1 cellular context compared by ENCODE assay signal in the genomic region with DNA sequence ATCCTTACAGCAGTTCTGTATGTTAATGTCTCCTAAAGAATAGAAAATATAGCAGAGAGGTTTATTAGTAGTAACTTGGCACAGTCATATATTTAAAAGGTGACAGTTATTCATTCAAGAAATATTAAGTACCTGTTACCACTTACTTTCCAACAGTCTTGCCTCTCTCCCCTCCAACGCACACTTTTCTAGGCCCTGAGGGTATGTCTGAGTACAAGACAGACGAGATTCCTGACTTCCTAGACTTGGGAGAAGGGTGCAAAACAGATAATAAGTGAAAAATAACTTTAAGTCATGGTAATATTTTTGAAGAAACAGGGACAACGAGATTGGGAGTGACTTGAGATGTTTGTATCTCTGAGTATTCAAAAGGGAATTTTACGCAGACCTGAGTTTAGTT.
TF ChIP-seq lines count a peak whose summit lies in the region.

No MANE protein-coding gene starts in this region.

TF ChIP-seq in GM12878, 131 proteins besides CTCF, POLR2A, EP300 and RAD21:
- TF ChIP-seq BHLHE40 (IDR thresholded peaks at IDR 0.05; ENCODE audit: borderline replicate concordance in 1 of 2, low read depth in 2 of 2, low read length in 1 of 2), result no peak
- no peak for TF ChIP-seq MYC (IDR thresholded peaks at IDR 0.05; ENCODE audit: insufficient read depth, insufficient read length, insufficient replicate concordance, low read length, severe bottlenecking)
- TF ChIP-seq, protein P1, sequence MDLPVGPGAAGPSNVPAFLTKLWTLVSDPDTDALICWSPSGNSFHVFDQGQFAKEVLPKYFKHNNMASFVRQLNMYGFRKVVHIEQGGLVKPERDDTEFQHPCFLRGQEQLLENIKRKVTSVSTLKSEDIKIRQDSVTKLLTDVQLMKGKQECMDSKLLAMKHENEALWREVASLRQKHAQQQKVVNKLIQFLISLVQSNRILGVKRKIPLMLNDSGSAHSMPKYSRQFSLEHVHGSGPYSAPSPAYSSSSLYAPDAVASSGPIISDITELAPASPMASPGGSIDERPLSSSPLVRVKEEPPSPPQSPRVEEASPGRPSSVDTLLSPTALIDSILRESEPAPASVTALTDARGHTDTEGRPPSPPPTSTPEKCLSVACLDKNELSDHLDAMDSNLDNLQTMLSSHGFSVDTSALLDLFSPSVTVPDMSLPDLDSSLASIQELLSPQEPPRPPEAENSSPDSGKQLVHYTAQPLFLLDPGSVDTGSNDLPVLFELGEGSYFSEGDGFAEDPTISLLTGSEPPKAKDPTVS (IDR thresholded peaks at IDR 0.05; ENCODE audit: low read depth, low read length), result no peak
- no peak for TF ChIP-seq EGR1 (IDR thresholded peaks at IDR 0.05; ENCODE audit: borderline replicate concordance in 1 of 2, low read depth in 2 of 2, low read length in 2 of 2)
- TF ChIP-seq TAF1 (IDR thresholded peaks at IDR 0.05; ENCODE audit: borderline replicate concordance, low read depth, low read length), result no peak
- TF ChIP-seq ZSCAN29 (IDR thresholded peaks at IDR 0.05), result no peak
- TF ChIP-seq CHD4 (IDR thresholded peaks at IDR 0.05), result no peak
- TF ChIP-seq IKZF2 (IDR thresholded peaks at IDR 0.05), result no peak
- no peak for TF ChIP-seq POU2F2 (IDR thresholded peaks at IDR 0.05; ENCODE audit: borderline replicate concordance, low read depth, low read length)
- TF ChIP-seq ATF7 (IDR thresholded peaks at IDR 0.05; ENCODE audit: low read depth), result no peak
- no peak for TF ChIP-seq YBX1 (IDR thresholded peaks at IDR 0.05)
- TF ChIP-seq CHD2 (IDR thresholded peaks at IDR 0.05; ENCODE audit: borderline replicate concordance, low read depth, low read length), result no peak
- no peak for TF ChIP-seq HDAC2 (IDR thresholded peaks at IDR 0.05)
- TF ChIP-seq E4F1 (IDR thresholded peaks at IDR 0.05; ENCODE audit: borderline replicate concordance, partially characterized antibody), result no peak
- TF ChIP-seq, protein P2, sequence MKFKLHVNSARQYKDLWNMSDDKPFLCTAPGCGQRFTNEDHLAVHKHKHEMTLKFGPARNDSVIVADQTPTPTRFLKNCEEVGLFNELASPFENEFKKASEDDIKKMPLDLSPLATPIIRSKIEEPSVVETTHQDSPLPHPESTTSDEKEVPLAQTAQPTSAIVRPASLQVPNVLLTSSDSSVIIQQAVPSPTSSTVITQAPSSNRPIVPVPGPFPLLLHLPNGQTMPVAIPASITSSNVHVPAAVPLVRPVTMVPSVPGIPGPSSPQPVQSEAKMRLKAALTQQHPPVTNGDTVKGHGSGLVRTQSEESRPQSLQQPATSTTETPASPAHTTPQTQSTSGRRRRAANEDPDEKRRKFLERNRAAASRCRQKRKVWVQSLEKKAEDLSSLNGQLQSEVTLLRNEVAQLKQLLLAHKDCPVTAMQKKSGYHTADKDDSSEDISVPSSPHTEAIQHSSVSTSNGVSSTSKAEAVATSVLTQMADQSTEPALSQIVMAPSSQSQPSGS (IDR thresholded peaks at IDR 0.05; ENCODE audit: low read length), result no peak
- no peak for TF ChIP-seq EZH2 (IDR thresholded peaks at IDR 0.05; ENCODE audit: borderline replicate concordance, control insufficient read depth, low read depth, low read length)
- TF ChIP-seq, protein P3, sequence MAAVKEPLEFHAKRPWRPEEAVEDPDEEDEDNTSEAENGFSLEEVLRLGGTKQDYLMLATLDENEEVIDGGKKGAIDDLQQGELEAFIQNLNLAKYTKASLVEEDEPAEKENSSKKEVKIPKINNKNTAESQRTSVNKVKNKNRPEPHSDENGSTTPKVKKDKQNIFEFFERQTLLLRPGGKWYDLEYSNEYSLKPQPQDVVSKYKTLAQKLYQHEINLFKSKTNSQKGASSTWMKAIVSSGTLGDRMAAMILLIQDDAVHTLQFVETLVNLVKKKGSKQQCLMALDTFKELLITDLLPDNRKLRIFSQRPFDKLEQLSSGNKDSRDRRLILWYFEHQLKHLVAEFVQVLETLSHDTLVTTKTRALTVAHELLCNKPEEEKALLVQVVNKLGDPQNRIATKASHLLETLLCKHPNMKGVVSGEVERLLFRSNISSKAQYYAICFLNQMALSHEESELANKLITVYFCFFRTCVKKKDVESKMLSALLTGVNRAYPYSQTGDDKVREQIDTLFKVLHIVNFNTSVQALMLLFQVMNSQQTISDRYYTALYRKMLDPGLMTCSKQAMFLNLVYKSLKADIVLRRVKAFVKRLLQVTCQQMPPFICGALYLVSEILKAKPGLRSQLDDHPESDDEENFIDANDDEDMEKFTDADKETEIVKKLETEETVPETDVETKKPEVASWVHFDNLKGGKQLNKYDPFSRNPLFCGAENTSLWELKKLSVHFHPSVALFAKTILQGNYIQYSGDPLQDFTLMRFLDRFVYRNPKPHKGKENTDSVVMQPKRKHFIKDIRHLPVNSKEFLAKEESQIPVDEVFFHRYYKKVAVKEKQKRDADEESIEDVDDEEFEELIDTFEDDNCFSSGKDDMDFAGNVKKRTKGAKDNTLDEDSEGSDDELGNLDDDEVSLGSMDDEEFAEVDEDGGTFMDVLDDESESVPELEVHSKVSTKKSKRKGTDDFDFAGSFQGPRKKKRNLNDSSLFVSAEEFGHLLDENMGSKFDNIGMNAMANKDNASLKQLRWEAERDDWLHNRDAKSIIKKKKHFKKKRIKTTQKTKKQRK (IDR thresholded peaks at IDR 0.05; ENCODE audit: low read depth, low read length), result no peak
- no peak for TF ChIP-seq SUPT20H (IDR thresholded peaks at IDR 0.05; ENCODE audit: borderline replicate concordance, control insufficient read depth, low read depth, low read length)
- TF ChIP-seq ZNF687 (IDR thresholded peaks at IDR 0.05), result no peak
